ENCODE assay signal across 8 cellular contexts in genomic region chr10:79331709-79332108, GRCh38.
DNase-seq lines count a peak whose midpoint lies in the region; ATAC-seq and TF ChIP-seq lines count a peak whose summit lies in the region.

No MANE protein-coding gene starts in this region.

- ATAC-seq in GM19397 (IDR thresholded peaks at IDR 0.05; ENCODE audit: unreplicated experiment) = peak; percentile 80
- peak; percentile 59 for ATAC-seq in HG03571 (IDR thresholded peaks at IDR 0.05; ENCODE audit: unreplicated experiment)

- DNase-seq in AG09319 (ENCODE audit: extremely low read depth, low read depth) = peak; percentile 50
- peak; percentile 83 to 92 for DNase-seq in activated CD4-positive, alpha-beta T cell treated with anti-CD3 and anti-CD28 coated beads, Interleukin-2, amount 50 U/mL, for 48 hours
- peak; percentile 37 for DNase-seq in fibroblast of the conjunctiva (ENCODE audit: low read depth)
- DNase-seq in stimulated activated CD4-positive, alpha-beta T cell treated with anti-CD3 and anti-CD28 coated beads, TNF-alpha, amount 100 ng/mL, for 24 hours (ENCODE audit: low read depth in 3 of 3) = peak; percentile 73 to 84 (median 81)
- DNase-seq in DMS 273 treated with DMSO at 0.1 percent for 48 hours (lab: John Stamatoyannopoulos, UW) = no peak
- no peak for DNase-seq in HuH-7.5 (ENCODE audit: low spot score)

- TF ChIP-seq CTCF in AG09319 (IDR thresholded peaks at IDR 0.05; ENCODE audit: low read depth, low read length) = no peak

Comparison
In these comparisons a context has a peak if more than half of its experiments do, and no peak if none do; other contexts are left out.
1. DNase-seq: peak in AG09319 (single experiment), activated CD4-positive, alpha-beta T cell treated with anti-CD3 and anti-CD28 coated beads, Interleukin-2, amount 50 U/mL, for 48 hours (2 of 2), fibroblast of the conjunctiva (single experiment) and stimulated activated CD4-positive, alpha-beta T cell treated with anti-CD3 and anti-CD28 coated beads, TNF-alpha, amount 100 ng/mL, for 24 hours (3 of 3); none in DMS 273 treated with DMSO at 0.1 percent for 48 hours (single experiment) and HuH-7.5 (single experiment).